In the genomic region with DNA sequence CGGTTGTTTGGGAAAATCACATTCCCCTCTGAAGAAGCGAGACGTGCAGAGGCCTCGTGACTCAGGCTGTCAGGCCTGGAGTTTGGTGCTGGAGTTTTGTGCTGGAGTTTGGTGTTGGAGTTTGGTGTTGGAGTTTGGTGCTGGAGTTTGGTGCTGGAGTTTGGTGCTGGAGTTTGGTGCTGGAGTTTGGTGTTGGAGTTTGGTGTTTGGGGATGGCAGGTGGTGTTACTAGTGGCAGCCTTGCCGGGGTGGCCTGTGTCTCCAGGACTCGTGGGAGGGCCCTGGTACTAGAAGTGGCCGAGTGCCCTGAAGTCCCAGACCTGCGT, we compare ENCODE assay signal across 1 cellular context.
TF ChIP-seq lines count a peak whose summit lies in the region.

No MANE protein-coding gene starts in this region.

TF ChIP-seq in SK-N-SH treated with all-trans-retinoic acid at 6 μM for 48 hours, 23 proteins besides CTCF, POLR2A, EP300 and RAD21 (continued from another document):
- TF ChIP-seq, protein P1, sequence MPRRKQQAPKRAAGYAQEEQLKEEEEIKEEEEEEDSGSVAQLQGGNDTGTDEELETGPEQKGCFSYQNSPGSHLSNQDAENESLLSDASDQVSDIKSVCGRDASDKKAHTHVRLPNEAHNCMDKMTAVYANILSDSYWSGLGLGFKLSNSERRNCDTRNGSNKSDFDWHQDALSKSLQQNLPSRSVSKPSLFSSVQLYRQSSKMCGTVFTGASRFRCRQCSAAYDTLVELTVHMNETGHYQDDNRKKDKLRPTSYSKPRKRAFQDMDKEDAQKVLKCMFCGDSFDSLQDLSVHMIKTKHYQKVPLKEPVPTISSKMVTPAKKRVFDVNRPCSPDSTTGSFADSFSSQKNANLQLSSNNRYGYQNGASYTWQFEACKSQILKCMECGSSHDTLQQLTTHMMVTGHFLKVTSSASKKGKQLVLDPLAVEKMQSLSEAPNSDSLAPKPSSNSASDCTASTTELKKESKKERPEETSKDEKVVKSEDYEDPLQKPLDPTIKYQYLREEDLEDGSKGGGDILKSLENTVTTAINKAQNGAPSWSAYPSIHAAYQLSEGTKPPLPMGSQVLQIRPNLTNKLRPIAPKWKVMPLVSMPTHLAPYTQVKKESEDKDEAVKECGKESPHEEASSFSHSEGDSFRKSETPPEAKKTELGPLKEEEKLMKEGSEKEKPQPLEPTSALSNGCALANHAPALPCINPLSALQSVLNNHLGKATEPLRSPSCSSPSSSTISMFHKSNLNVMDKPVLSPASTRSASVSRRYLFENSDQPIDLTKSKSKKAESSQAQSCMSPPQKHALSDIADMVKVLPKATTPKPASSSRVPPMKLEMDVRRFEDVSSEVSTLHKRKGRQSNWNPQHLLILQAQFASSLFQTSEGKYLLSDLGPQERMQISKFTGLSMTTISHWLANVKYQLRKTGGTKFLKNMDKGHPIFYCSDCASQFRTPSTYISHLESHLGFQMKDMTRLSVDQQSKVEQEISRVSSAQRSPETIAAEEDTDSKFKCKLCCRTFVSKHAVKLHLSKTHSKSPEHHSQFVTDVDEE (CRISPR knock-in tag; IDR thresholded peaks at IDR 0.05), result no peak
TF ChIP-seq in SK-N-SH treated with all-trans-retinoic acid at 6 μM for 48 hours: peak in this region for 0.
